Comparison of ENCODE assay signal across 34 cellular contexts in the genomic region with DNA sequence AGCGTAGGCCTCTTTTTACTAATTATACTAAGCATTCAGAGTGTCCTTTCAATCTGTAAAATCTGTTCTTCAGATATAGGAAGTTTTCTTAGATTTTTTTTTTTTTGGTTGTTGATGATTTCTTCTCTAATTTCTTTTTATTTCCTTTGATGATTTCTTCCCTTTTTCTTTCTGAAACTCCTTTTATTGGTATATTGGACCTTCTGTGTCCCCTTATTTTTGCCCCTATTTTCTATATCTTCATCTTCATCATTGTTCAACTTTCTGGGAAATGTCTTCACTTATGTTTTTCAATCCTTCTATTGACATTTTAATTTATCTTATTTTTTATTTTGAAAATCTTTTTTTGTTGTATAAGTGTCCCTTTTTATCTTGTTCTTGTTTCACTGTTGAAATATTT. TPM values are rescaled to one million over a fixed set of nuclear protein-coding genes. Genes with fewer than 3 reads are reported as not detected.
"Had no signal": no experiment of that assay in that cellular context is flagged by ENCODE, and none has a peak within 500 bp of the region (broad histone marks: within the 10 kb centered on the region; RNA-seq: fewer than 3 reads in every experiment).

No MANE protein-coding gene starts in this region.

- H3K4me2 ChIP-seq: PC-9 had no signal

- H3K27ac ChIP-seq: PC-9, RWPE1, SJCRH30, SK-N-MC had no signal

- ATAC-seq: Panc1, Right ventricle myocardium inferior, SK-N-SH treated with all-trans-retinoic acid at 6 μM for 48 hours, T-cell had no signal

- H3K27me3 ChIP-seq: SJCRH30 had no signal

- H3K36me3 ChIP-seq: SJCRH30 had no signal

- H2AFZ ChIP-seq: PC-9 had no signal

- H3K4me3 ChIP-seq: PC-9, SJCRH30, SK-N-MC had no signal

- DNase-seq: MM.1S, MV-4-11, NCI-H1092, NCI-H1105 treated with DMSO at 0.1 percent for 48 hours, NCI-H1417, NCI-H1436, NCI-H146, NCI-H1694, NCI-H187, NCI-H1930, NCI-H2029 treated with DMSO at 0.1 percent for 48 hours, NCI-H2081 treated with DMSO at 0.1 percent for 48 hours, NCI-H2107, NCI-H2171, NCI-H226, NCI-H446 treated with DMSO at 0.1 percent for 48 hours, NCI-H510A, NCI-H524, NCI-H526, NCI-H69, NCI-H748 treated with DMSO at 0.1 percent for 48 hours, NCI-H82, PC-9, SHP77, SIG-M5, SJCRH30, T-cell had no signal

- H3K9me3 ChIP-seq: SJCRH30 had no signal

RNA-seq across cellular contexts. Expression of a gene that starts 17.2 kb away (rescaled TPM):
- total RNA-seq: OCI-LY7; Right ventricle myocardium inferior; SJCRH30; T-cell; T-helper 1 cell treated with Interleukin-12 subunit alpha and Interleukin-12 subunit beta and Interleukin-4 antibody, amounts not matched to agents 30 ng/mL and 1 ng/mL, for 36 hours had no signal
